8 cellular contexts compared by ENCODE assay signal in the genomic region with DNA sequence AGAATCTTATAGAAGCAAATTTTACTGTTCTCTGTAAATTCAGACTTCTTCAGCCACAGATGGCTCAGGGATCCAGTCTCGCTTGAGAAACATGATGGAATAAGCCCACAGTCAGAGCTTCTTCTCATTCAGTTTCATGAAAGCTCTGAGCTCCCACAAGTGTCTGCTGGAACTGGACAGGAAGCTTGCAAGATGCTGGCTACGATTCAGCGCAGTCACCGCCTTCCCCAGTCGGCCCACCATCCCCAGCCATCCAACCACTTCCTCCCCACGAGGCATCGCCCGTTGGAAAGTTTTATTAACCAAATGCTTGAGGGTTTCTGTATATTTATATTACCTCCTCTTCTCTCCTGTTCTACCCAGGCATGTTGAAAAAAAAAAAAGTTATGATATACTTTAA.
DNase-seq lines count a peak whose midpoint lies in the region; ATAC-seq and TF ChIP-seq lines count a peak whose summit lies in the region.

No MANE protein-coding gene starts in this region.

- TF ChIP-seq CTCF in GM12864 (IDR thresholded peaks at IDR 0.05; ENCODE audit: low read depth, low read length, missing control alignments), result no peak
- no peak for TF ChIP-seq CTCF in epithelial cell of esophagus (IDR thresholded peaks at IDR 0.05; ENCODE audit: insufficient read depth, low read depth, low read length, missing control alignments)
- no peak for TF ChIP-seq CTCF in sigmoid colon (IDR thresholded peaks at IDR 0.05)

- no peak overlapping the region for H3K4me3 ChIP-seq in GM12864 (ENCODE audit: low read depth, low read length)
- H3K4me3 ChIP-seq in epithelial cell of esophagus (ENCODE audit: low read length), result no peak overlapping the region
- H3K4me3 ChIP-seq in sigmoid colon, result no peak overlapping the region

- intact Hi-C loops in sigmoid colon (cut with DNase I), result no loop called here

- no peaks in the 10 kb centered on the region for H3K27me3 ChIP-seq in sigmoid colon

- ATAC-seq in HG02798 (IDR thresholded peaks at IDR 0.05; ENCODE audit: poor library complexity, unreplicated experiment), result no peak

- H3K36me3 ChIP-seq in sigmoid colon, result no peaks in the 10 kb centered on the region

- no peaks in the 10 kb centered on the region for H3K9me3 ChIP-seq in sigmoid colon

- H3K27ac ChIP-seq in sigmoid colon, result peak overlapping the region in 2 of 4 donors; percentile 32 to 58

- 34 to 71% methylated on average over 8 of the region's 8 CpGs for WGBS in sigmoid colon, 2 donors

- TF ChIP-seq POLR2A in sigmoid colon (IDR thresholded peaks at IDR 0.05), result no peak

- TF ChIP-seq EP300 in sigmoid colon (IDR thresholded peaks at IDR 0.05), result no peak

- H3K4me1 ChIP-seq in sigmoid colon, result peaks cover 0 to 37% (median 24%) of the 10 kb centered on the region in 4 donors

- DNase-seq in GM12864 (ENCODE audit: low read depth) (peak; percentile 4), Kasumi-1 (lab: John Stamatoyannopoulos, UW) (peak; percentile 88 to 95), epithelial cell of esophagus (ENCODE audit: low read depth) (peak; percentile 7), sigmoid colon (peak; percentile 86), NCI-H2081 (lab: John Stamatoyannopoulos, UW) (no peak), kidney tubule cell (ENCODE audit: low spot score) (no peak)
- no peak for DNase-seq in stimulated activated CD4-positive, alpha-beta T cell treated with anti-CD3 and anti-CD28 coated beads, Interleukin-2, amount 100 ng/mL, for 48 hours

Comparison
In these comparisons a context has a peak if more than half of its experiments do, and no peak if none do; other contexts are left out.
1. DNase-seq: peak in GM12864 (single experiment), Kasumi-1 (2 of 2), epithelial cell of esophagus (single experiment) and sigmoid colon (single experiment); none in NCI-H2081 (0 of 2), kidney tubule cell (single experiment) and stimulated activated CD4-positive, alpha-beta T cell treated with anti-CD3 and anti-CD28 coated beads, Interleukin-2, amount 100 ng/mL, for 48 hours (0 of 2).